In genomic region chr6:168099201-168100010, GRCh38 we compare ENCODE assay signal across 30 cellular contexts. TPM values are rescaled to one million over a fixed set of nuclear protein-coding genes. Genes with fewer than 3 reads are reported as not detected.
DNase-seq lines count a peak whose midpoint lies in the region; ATAC-seq and TF ChIP-seq lines count a peak whose summit lies in the region.
"Had no signal": no experiment of that assay in that cellular context is flagged by ENCODE, and none has a peak within 500 bp of the region (broad histone marks: within the 10 kb centered on the region; RNA-seq: fewer than 3 reads in every experiment).

No MANE protein-coding gene starts in this region.

- no peak overlapping the region for H3K9ac ChIP-seq in endodermal cell (ENCODE audit: extremely low read depth, low read length, poor library complexity, severe bottlenecking)
- H3K9ac ChIP-seq: parathyroid adenoma had no signal

- TF ChIP-seq POLR2A in spleen (IDR thresholded peaks at IDR 0.05) (no peak), prostate gland (IDR thresholded peaks at IDR 0.05) (no peak)

- no peaks in the 10 kb centered on the region for H3K36me3 ChIP-seq in left ventricle myocardium inferior
- no peaks in the 10 kb centered on the region for H3K36me3 ChIP-seq in endodermal cell (ENCODE audit: control insufficient read depth, insufficient read depth, low read length)
- no peaks in the 10 kb centered on the region for H3K36me3 ChIP-seq in spleen
- no peaks in the 10 kb centered on the region for H3K36me3 ChIP-seq in prostate gland
- H3K36me3 ChIP-seq: left lung, right lobe of liver, thyroid gland had no signal

- H3K27ac ChIP-seq in left ventricle myocardium inferior (replicated peaks) (no peak overlapping the region), endodermal cell (ENCODE audit: low read depth, low read length) (no peak overlapping the region), spleen (no peak overlapping the region), prostate gland (no peak overlapping the region)
- H3K27ac ChIP-seq: left lung, parathyroid adenoma, right lobe of liver, thyroid gland had no signal

- no peak overlapping the region for H3K27ac Mint-ChIP-seq in endodermal cell
- H3K27ac Mint-ChIP-seq in nephron = peak overlapping the region in 2 of 3 experiments; percentile 56 to 79
- H3K27ac Mint-ChIP-seq: activated CD4-positive, alpha-beta memory T cell treated with anti-CD3 and anti-CD28 coated beads for 36 hours; activated T-cell treated with anti-CD3 and anti-CD28 coated beads, Interleukin-2, amount 50 U/mL, for 72 hours; CD4-positive, alpha-beta T cell; IgD-negative memory B cell; naive thymus-derived CD4-positive, alpha-beta T cell had no signal

- TF ChIP-seq CTCF in left ventricle myocardium inferior (IDR thresholded peaks at IDR 0.05; ENCODE audit: borderline replicate concordance) = no peak
- no peak for TF ChIP-seq CTCF in endodermal cell (conservative IDR thresholded peaks at IDR 0.05)
- no peak for TF ChIP-seq CTCF in nephron (IDR thresholded peaks at IDR 0.05; ENCODE audit: unreplicated experiment in 3 of 3)
- TF ChIP-seq CTCF in spleen (IDR thresholded peaks at IDR 0.05 in 8 of 11, conservative IDR thresholded peaks at IDR 0.05 in 3 of 11) = no peak
- no peak for TF ChIP-seq CTCF in prostate gland (IDR thresholded peaks at IDR 0.05)

- H3K27me3 Mint-ChIP-seq in endodermal cell (ENCODE audit: insufficient read depth) = no peaks in the 10 kb centered on the region
- H3K27me3 Mint-ChIP-seq in nephron (ENCODE audit: low read depth) = peaks cover 17% of the 10 kb centered on the region
- H3K27me3 Mint-ChIP-seq: brain had no signal

- peaks cover 6% of the 10 kb centered on the region for H3K4me1 Mint-ChIP-seq in endodermal cell
- peaks cover 25% of the 10 kb centered on the region for H3K4me1 Mint-ChIP-seq in nephron

- 67 to 70% methylated on average over 19 to 23 of the region's 23 CpGs for WGBS in endodermal cell (ENCODE audit: insufficient coverage in 1 of 2, insufficient read length in 1 of 2), 2 experiments
- WGBS in spleen, 5 donors = 49 to 55% (median 50%) methylated on average over 20 to 23 of the region's 23 CpGs
- 80% methylated on average over 23 of the region's 23 CpGs for WGBS in prostate gland

- ATAC-seq in Right ventricle myocardium superior (ENCODE audit: poor library complexity) (no peak), HG03354 (IDR thresholded peaks at IDR 0.05; ENCODE audit: poor library complexity, severe bottlenecking, unreplicated experiment) (no peak), esophagus mucosa (no peak)
- ATAC-seq: activated CD4-positive, CD25-positive, alpha-beta regulatory T cell treated with anti-CD3 and anti-CD28 coated beads, Interleukin-2, amount 50 U/mL, for 24 hours; activated T-cell treated with anti-CD3 and anti-CD28 coated beads, Interleukin-2, amount 50 U/mL, for 72 hours; left lung; naive thymus-derived CD4-positive, alpha-beta T cell; right lobe of liver had no signal

- H3K27me3 ChIP-seq in left ventricle myocardium inferior (ENCODE audit: low read depth) (peaks cover 48% of the 10 kb centered on the region), endodermal cell (ENCODE audit: control insufficient read depth, insufficient read depth, low read length, poor library complexity, severe bottlenecking) (peaks cover 58% of the 10 kb centered on the region), spleen (replicated peaks in 1 of 7) (peaks cover 0 to 65% (median 19%) of the 10 kb centered on the region in 7 donors), prostate gland (replicated peaks; ENCODE audit: insufficient read depth) (peaks cover 6% of the 10 kb centered on the region)
- H3K27me3 ChIP-seq: right lobe of liver had no signal

- DNase-seq in Right ventricle myocardium superior (peak; percentile 26), left ventricle myocardium inferior (no peak), endodermal cell (peak; percentile 78), spleen (peak; percentile 72), prostate gland (ENCODE audit: low spot score) (no peak)
- DNase-seq: activated CD4-positive, alpha-beta memory T cell treated with anti-CD3 and anti-CD28 coated beads for 36 hours; activated T-cell treated with anti-CD3 and anti-CD28 coated beads, Interleukin-2, amount 50 U/mL, for 72 hours; CD4-positive, alpha-beta T cell; hippocampal formation; midbrain; NCI-H1092; NCI-H1694; NCI-H446 treated with DMSO at 0.1 percent for 48 hours; NCI-H774; stimulated activated CD4-positive, alpha-beta T cell treated with anti-CD3 and anti-CD28 coated beads, Interleukin-4, amount 100 ng/mL, for 1 hour; T-helper 2 cell; thyroid gland had no signal

- H3K9me3 Mint-ChIP-seq in endodermal cell (no peaks in the 10 kb centered on the region), nephron (no peaks in the 10 kb centered on the region)
- H3K9me3 Mint-ChIP-seq: activated CD4-positive, alpha-beta memory T cell treated with anti-CD3 and anti-CD28 coated beads for 36 hours; activated T-cell treated with anti-CD3 and anti-CD28 coated beads, Interleukin-2, amount 50 U/mL, for 72 hours; CD4-positive, alpha-beta T cell; IgD-negative memory B cell had no signal

- H3K4me3 ChIP-seq in left ventricle myocardium inferior (no peak overlapping the region), endodermal cell (ENCODE audit: low read length) (no peak overlapping the region), spleen (no peak overlapping the region), prostate gland (no peak overlapping the region)
- H3K4me3 ChIP-seq: left lung, right lobe of liver, thyroid gland had no signal

- peaks cover 23% of the 10 kb centered on the region for H3K4me1 ChIP-seq in left ventricle myocardium inferior
- H3K4me1 ChIP-seq in endodermal cell (ENCODE audit: control insufficient read depth, insufficient read depth, low read length) = no peaks in the 10 kb centered on the region
- peaks cover 0 to 23% (median 12%) of the 10 kb centered on the region in 6 donors for H3K4me1 ChIP-seq in spleen
- no peaks in the 10 kb centered on the region for H3K4me1 ChIP-seq in prostate gland (replicated peaks)
- H3K4me1 ChIP-seq: parathyroid adenoma, right lobe of liver had no signal

- intact Hi-C loops in Right ventricle myocardium superior (cut with DNase I) = no loop called here
- intact Hi-C loops in left ventricle myocardium inferior (cut with micrococcal nuclease) = no loop called here
- intact Hi-C loops in spleen (cut with DNase I; ENCODE audit: low total_unique reads) = no loop called here
- intact Hi-C loops in prostate gland (cut with DNase I) = no loop called here

- H3K36me3 Mint-ChIP-seq in endodermal cell (ENCODE audit: low read depth) (no peaks in the 10 kb centered on the region), nephron (ENCODE audit: low read depth) (no peaks in the 10 kb centered on the region)
- H3K36me3 Mint-ChIP-seq: activated CD4-positive, alpha-beta memory T cell treated with anti-CD3 and anti-CD28 coated beads for 36 hours; brain; IgD-negative memory B cell; naive thymus-derived CD4-positive, alpha-beta T cell had no signal

- H3K4me3 Mint-ChIP-seq in endodermal cell = no peak overlapping the region
- H3K4me3 Mint-ChIP-seq in nephron = no peak overlapping the region
- H3K4me3 Mint-ChIP-seq: activated CD4-positive, alpha-beta memory T cell treated with anti-CD3 and anti-CD28 coated beads for 36 hours; activated T-cell treated with anti-CD3 and anti-CD28 coated beads, Interleukin-2, amount 50 U/mL, for 72 hours; brain; CD4-positive, alpha-beta T cell; naive thymus-derived CD4-positive, alpha-beta T cell had no signal

- no peaks in the 10 kb centered on the region for H3K9me3 ChIP-seq in left ventricle myocardium inferior (replicated peaks)
- no peaks in the 10 kb centered on the region for H3K9me3 ChIP-seq in endodermal cell (ENCODE audit: control insufficient read depth, low read length)
- no peaks in the 10 kb centered on the region for H3K9me3 ChIP-seq in spleen
- H3K9me3 ChIP-seq in prostate gland = no peaks in the 10 kb centered on the region
- H3K9me3 ChIP-seq: left lung, right lobe of liver, thyroid gland had no signal

RNA-seq across cellular contexts. Expression of gene FRMD1, which starts 20.4 kb away (rescaled TPM):
- total RNA-seq in Right ventricle myocardium superior (1.0 TPM), left ventricle myocardium inferior (0.16 TPM), endodermal cell (not detected), spleen (1 to 10 TPM in 6 of 7 donors, under 1 TPM in 1; 0.59 to 9.5 (median 1.5) TPM), prostate gland (1 to 10 TPM in 1 of 2 donors, under 1 TPM in 1; 0.18 to 2.2 TPM), esophagus mucosa (not detected)
- not detected for polyA plus RNA-seq in endodermal cell (2013, experiment 1 of 2)
- polyA plus RNA-seq in endodermal cell (2013, experiment 2 of 2) = 0.04 TPM
- 1 to 10 TPM in 1 of 3 donors, under 1 TPM in 2; 0.14 to 3.1 (median 0.33) TPM for polyA plus RNA-seq in spleen
- total RNA-seq: activated CD4-positive, alpha-beta memory T cell treated with anti-CD3 and anti-CD28 coated beads for 36 hours; CD4-positive, alpha-beta T cell; cerebellum; endothelial cell of umbilical vein; HT-29; left lung; naive thymus-derived CD4-positive, alpha-beta T cell had no signal
- polyA plus RNA-seq: endothelial cell of umbilical vein; IgD-negative memory B cell; naive thymus-derived CD4-positive, alpha-beta T cell had no signal

Comparison
In these comparisons a context has a peak if more than half of its experiments do, and no peak if none do; other contexts are left out.
1. DNase-seq: peak in Right ventricle myocardium superior (single experiment), endodermal cell (single experiment) and spleen (single experiment); none in left ventricle myocardium inferior (single experiment) and prostate gland (single experiment).